Comparison of ENCODE assay signal across 24 cellular contexts in genomic region chr4:53076335-53076958, GRCh38.
"Had no signal": no experiment of that assay in that cellular context is flagged by ENCODE, and none has a peak within 500 bp of the region (broad histone marks: within the 10 kb centered on the region; RNA-seq: fewer than 3 reads in every experiment).

No MANE protein-coding gene starts in this region.

- H3K27me3 ChIP-seq: foreskin keratinocyte, gastroesophageal sphincter, left lung, neural progenitor cell, sigmoid colon, stomach, thyroid gland, vagina had no signal

- H3K4me1 Mint-ChIP-seq: naive B cell, neural progenitor cell had no signal

- H3K36me3 ChIP-seq: gastroesophageal sphincter, left lung, lower lobe of right lung, neural progenitor cell, sigmoid colon, stomach, thyroid gland, vagina had no signal

- H3K9me3 ChIP-seq: gastroesophageal sphincter, left lung, lower lobe of right lung, mucosa of descending colon, sigmoid colon, stomach, thyroid gland, vagina had no signal

- H3K4me3 Mint-ChIP-seq: endodermal cell; naive B cell; natural killer cell treated with Interleukin-12 subunit alpha and Interleukin-12 subunit beta and Interleukin-15 and Interleukin-18, amount 100 ng/mL, for 72 hours; neural progenitor cell; stimulated activated effector memory CD8-positive, alpha-beta T cell treated with anti-CD3 and anti-CD28 coated beads, Interleukin-12 subunit alpha, Interleukin-12 subunit beta, amount 100 ng/mL, for 72 hours had no signal

- H3K27ac Mint-ChIP-seq: endodermal cell; naive B cell; natural killer cell treated with Interleukin-12 subunit alpha and Interleukin-12 subunit beta and Interleukin-15 and Interleukin-18, amount 100 ng/mL, for 72 hours; neural progenitor cell; progenitor cell of endocrine pancreas; stimulated activated effector memory CD8-positive, alpha-beta T cell treated with anti-CD3 and anti-CD28 coated beads, Interleukin-12 subunit alpha, Interleukin-12 subunit beta, amount 100 ng/mL, for 72 hours had no signal

- H3K27me3 Mint-ChIP-seq: naive B cell; natural killer cell treated with Interleukin-12 subunit alpha and Interleukin-12 subunit beta and Interleukin-15 and Interleukin-18, amount 100 ng/mL, for 72 hours; progenitor cell of endocrine pancreas had no signal

- ATAC-seq: esophagus mucosa; foreskin keratinocyte; gastroesophageal sphincter; left lung; mucosa of descending colon; natural killer cell treated with Interleukin-12 subunit alpha and Interleukin-12 subunit beta and Interleukin-15 and Interleukin-18, amount 100 ng/mL, for 72 hours; stimulated activated effector memory CD8-positive, alpha-beta T cell treated with anti-CD3 and anti-CD28 coated beads, Interleukin-12 subunit alpha, Interleukin-12 subunit beta, amount 100 ng/mL, for 72 hours had no signal

- DNase-seq: effector CD8-positive, alpha-beta T cell; endodermal cell; foreskin keratinocyte; hypothalamus; left lung; lower lobe of right lung; mucosa of descending colon; naive B cell; sigmoid colon; stimulated activated CD4-positive, alpha-beta T cell treated with anti-CD3 and anti-CD28 coated beads, Interleukin-2, amount 100 ng/mL, for 24 hours; stimulated activated CD4-positive, alpha-beta T cell treated with anti-CD3 and anti-CD28 coated beads, Interleukin-4, amount 100 ng/mL, for 24 hours; stimulated activated naive CD4-positive, alpha-beta T cell treated with Interleukin-2 at 50 U/mL for 16 hours; stomach; thyroid gland; trophoblast cell had no signal

- H3K4me3 ChIP-seq: gastroesophageal sphincter, left lung, lower lobe of right lung, mucosa of descending colon, neural progenitor cell, sigmoid colon, stomach, thyroid gland, vagina had no signal

- H3K27ac ChIP-seq: epithelial cell of prostate, foreskin keratinocyte, gastroesophageal sphincter, left lung, lower lobe of right lung, neural progenitor cell, parathyroid adenoma, sigmoid colon, stomach, thyroid gland, vagina had no signal

- H3K36me3 Mint-ChIP-seq: natural killer cell treated with Interleukin-12 subunit alpha and Interleukin-12 subunit beta and Interleukin-15 and Interleukin-18, amount 100 ng/mL, for 72 hours; neural progenitor cell; stimulated activated effector memory CD8-positive, alpha-beta T cell treated with anti-CD3 and anti-CD28 coated beads, Interleukin-12 subunit alpha, Interleukin-12 subunit beta, amount 100 ng/mL, for 72 hours had no signal

- H3K4me1 ChIP-seq: foreskin keratinocyte, left lung, lower lobe of right lung, neural progenitor cell, parathyroid adenoma, sigmoid colon, stomach, thyroid gland, vagina had no signal

- H3K9me3 Mint-ChIP-seq: endodermal cell; natural killer cell treated with Interleukin-12 subunit alpha and Interleukin-12 subunit beta and Interleukin-15 and Interleukin-18, amount 100 ng/mL, for 72 hours; neural progenitor cell; stimulated activated effector memory CD8-positive, alpha-beta T cell treated with anti-CD3 and anti-CD28 coated beads, Interleukin-12 subunit alpha, Interleukin-12 subunit beta, amount 100 ng/mL, for 72 hours had no signal
